In genomic region chr7:132518102-132518838, GRCh38 we compare ENCODE assay signal across 9 cellular contexts.
DNase-seq lines count a peak whose midpoint lies in the region; ATAC-seq and TF ChIP-seq lines count a peak whose summit lies in the region.
"Had no signal": no experiment of that assay in that cellular context is flagged by ENCODE, and none has a peak within 500 bp of the region (broad histone marks: within the 10 kb centered on the region; RNA-seq: fewer than 3 reads in every experiment).

No MANE protein-coding gene starts in this region.

- no peak overlapping the region for H3K4me3 Mint-ChIP-seq in central memory CD8-positive, alpha-beta T cell
- H3K4me3 Mint-ChIP-seq: B cell had no signal

- H3K79me2 ChIP-seq in parathyroid adenoma, result no peaks in the 10 kb centered on the region

- peak overlapping the region; percentile 34 for H3K27ac Mint-ChIP-seq in central memory CD8-positive, alpha-beta T cell (ENCODE audit: low read depth)
- H3K27ac Mint-ChIP-seq: B cell had no signal

- H3K9ac ChIP-seq in parathyroid adenoma, result no peak overlapping the region

- H3K27me3 ChIP-seq in parathyroid adenoma (ENCODE audit: control insufficient read depth, insufficient read depth, low read length), result no peaks in the 10 kb centered on the region

- H3K27me3 Mint-ChIP-seq in central memory CD8-positive, alpha-beta T cell, result peaks cover 10% of the 10 kb centered on the region
- H3K27me3 Mint-ChIP-seq: B cell had no signal

- no peaks in the 10 kb centered on the region for H3K9me3 Mint-ChIP-seq in central memory CD8-positive, alpha-beta T cell

- peaks cover 8% of the 10 kb centered on the region for H3K4me1 Mint-ChIP-seq in central memory CD8-positive, alpha-beta T cell
- H3K4me1 Mint-ChIP-seq: B cell had no signal

- no peak overlapping the region for H3K27ac ChIP-seq in parathyroid adenoma

- no peaks in the 10 kb centered on the region for H3K9me3 ChIP-seq in parathyroid adenoma (ENCODE audit: control insufficient read depth, low read length)

- H2AFZ ChIP-seq in parathyroid adenoma, result no peak overlapping the region

- peaks cover 3% of the 10 kb centered on the region for H3K36me3 Mint-ChIP-seq in central memory CD8-positive, alpha-beta T cell (ENCODE audit: insufficient read depth)

- no peak overlapping the region for H3K4me2 ChIP-seq in parathyroid adenoma (ENCODE audit: low read length)

- peaks cover 39% of the 10 kb centered on the region for H3K4me1 ChIP-seq in parathyroid adenoma

- no peaks in the 10 kb centered on the region for H3K36me3 ChIP-seq in parathyroid adenoma (ENCODE audit: control insufficient read depth, insufficient read depth, low read length)

- no peak for ATAC-seq in central memory CD8-positive, alpha-beta T cell (replicated peaks; ENCODE audit: extremely low read depth, poor library complexity, severe bottlenecking)
- ATAC-seq in GM21576 (IDR thresholded peaks at IDR 0.05; ENCODE audit: unreplicated experiment) (no peak), GM18870 (IDR thresholded peaks at IDR 0.05; ENCODE audit: unreplicated experiment) (no peak)

- H3K4me3 ChIP-seq in parathyroid adenoma (ENCODE audit: low read depth, low read length), result no peak overlapping the region

- peak; percentile 35 for TF ChIP-seq CTCF in parathyroid adenoma (IDR thresholded peaks at IDR 0.05)

- peak; percentile 16 for DNase-seq in NCI-H748 (lab: John Stamatoyannopoulos, UW; ENCODE audit: unreplicated experiment)
- DNase-seq in NCI-H748 treated with DMSO at 0.1 percent for 48 hours (lab: John Stamatoyannopoulos, UW), result no peak
- peak; percentile 32 to 48 for DNase-seq in Kasumi-1 (lab: John Stamatoyannopoulos, UW)
- DNase-seq in central memory CD8-positive, alpha-beta T cell (ENCODE audit: low spot score in 2 of 2), result no peak
- DNase-seq in LoVo (ENCODE audit: low spot score), result no peak

Comparison
In these comparisons a context has a peak if more than half of its experiments do, and no peak if none do; other contexts are left out.
1. DNase-seq: peak in NCI-H748 (single experiment) and Kasumi-1 (2 of 2); none in NCI-H748 treated with DMSO at 0.1 percent for 48 hours (single experiment), central memory CD8-positive, alpha-beta T cell (0 of 2) and LoVo (single experiment).